Comparison of ENCODE assay signal across 10 cellular contexts in the genomic region with DNA sequence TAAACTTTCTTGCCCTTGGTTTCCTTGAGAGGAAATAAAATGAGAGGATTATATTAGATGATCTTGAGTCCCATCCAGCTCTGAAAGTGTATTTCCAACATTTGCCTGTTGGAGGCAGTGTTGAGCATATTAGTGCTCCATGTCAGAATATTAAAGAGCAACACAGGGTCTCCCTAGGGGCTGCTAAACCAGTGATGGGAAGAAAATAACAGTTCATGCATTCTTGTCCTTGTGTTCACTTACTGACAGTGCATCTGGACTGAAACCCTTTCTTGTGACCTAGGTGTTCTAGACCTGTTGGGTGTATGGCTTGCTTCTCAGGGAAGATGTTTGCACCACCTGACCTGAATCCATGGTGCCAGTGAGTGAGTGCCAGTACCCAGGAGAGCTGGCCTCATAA.
DNase-seq lines count a peak whose midpoint lies in the region; ATAC-seq, FAIRE-seq and TF ChIP-seq lines count a peak whose summit lies in the region.
"Had no signal": no experiment of that assay in that cellular context is flagged by ENCODE, and none has a peak within 500 bp of the region (broad histone marks: within the 10 kb centered on the region; RNA-seq: fewer than 3 reads in every experiment).

No MANE protein-coding gene starts in this region.

- peaks cover 9% of the 10 kb centered on the region for H3K4me1 ChIP-seq in KMS-11 (ENCODE audit: low read depth, poor library complexity, severe bottlenecking)

- H3K4me3 ChIP-seq in KMS-11 (IDR thresholded peaks at IDR 0.05; ENCODE audit: insufficient read depth, low read depth, low read length) = no peak overlapping the region
- H3K4me3 ChIP-seq: skin epidermis had no signal

- H3K36me3 ChIP-seq in KMS-11 (ENCODE audit: insufficient read depth) = no peaks in the 10 kb centered on the region

- H3K36me3 Mint-ChIP-seq in nephron progenitor cell (ENCODE audit: low read depth) = no peaks in the 10 kb centered on the region

- H3K27me3 ChIP-seq in KMS-11 (ENCODE audit: insufficient read depth, low read depth) = no peaks in the 10 kb centered on the region

- no peak for FAIRE-seq in D721Med (lab: Jason Lieb, UNC)

- no peaks in the 10 kb centered on the region for H3K79me2 ChIP-seq in KMS-11 (ENCODE audit: insufficient read depth, low read depth)

- H4K20me1 ChIP-seq in KMS-11 (ENCODE audit: insufficient read depth) = no peaks in the 10 kb centered on the region

- no peak overlapping the region for H3K4me2 ChIP-seq in KMS-11

- DNase-seq in D721Med (ENCODE audit: insufficient read length, low spot score) (no peak), nephron progenitor cell (peak; percentile 17), NCI-H526 treated with DMSO at 0.1 percent for 48 hours (lab: John Stamatoyannopoulos, UW) (no peak), left colon (no peak)
- peak; percentile 8 for DNase-seq in central memory CD4-positive, alpha-beta T cell

- no peak overlapping the region for H3K4me3 Mint-ChIP-seq in nephron progenitor cell

- peaks cover 12% of the 10 kb centered on the region for H3K4me1 Mint-ChIP-seq in nephron progenitor cell

- TF ChIP-seq CTCF in D721Med (IDR thresholded peaks at IDR 0.05; ENCODE audit: insufficient read depth, missing control alignments) = peak; percentile 39
- TF ChIP-seq CTCF in KMS-11 (conservative IDR thresholded peaks at IDR 0.05; ENCODE audit: low read depth, low read length) = peak; percentile 82
- TF ChIP-seq CTCF in nephron progenitor cell (IDR thresholded peaks at IDR 0.05) = peak; percentile 43

- intact Hi-C loops in left colon (cut with DNase I, micrococcal nuclease) = loop anchor here in 1 of 2 donors (10.0 kb wide), 1 partner anchor 283 kb away; no protein-coding TSS in a partner anchor

- peak overlapping the region; percentile 75 for H3K27ac Mint-ChIP-seq in nephron progenitor cell

- no peaks in the 10 kb centered on the region for H3K9me3 Mint-ChIP-seq in nephron progenitor cell

- H3K27me3 Mint-ChIP-seq in nephron progenitor cell (ENCODE audit: low read depth, poor library complexity) = peaks cover 41% of the 10 kb centered on the region

- ATAC-seq in left colon (no peak), HG02970 (IDR thresholded peaks at IDR 0.05; ENCODE audit: low FRiP score, unreplicated experiment) (no peak), GM21717 (IDR thresholded peaks at IDR 0.05; ENCODE audit: unreplicated experiment) (no peak)

- H2AFZ ChIP-seq in KMS-11 (ENCODE audit: low read depth) = no peak overlapping the region

- H3K9ac ChIP-seq in KMS-11 = no peak overlapping the region

- H3K27ac ChIP-seq in KMS-11 = no peak overlapping the region
- H3K27ac ChIP-seq: epithelial cell of prostate, skin epidermis had no signal

Comparison
In these comparisons a context has a peak if more than half of its experiments do, and no peak if none do; other contexts are left out.
1. DNase-seq: peak in central memory CD4-positive, alpha-beta T cell (single experiment) and nephron progenitor cell (single experiment); none in D721Med (single experiment), NCI-H526 treated with DMSO at 0.1 percent for 48 hours (single experiment) and left colon (0 of 2).
2. Peak in every context shown above with its lines, with median percentiles within 50 percentile points of each other: CTCF ChIP-seq.